Comparison of ENCODE assay signal across 11 cellular contexts in the genomic region with DNA sequence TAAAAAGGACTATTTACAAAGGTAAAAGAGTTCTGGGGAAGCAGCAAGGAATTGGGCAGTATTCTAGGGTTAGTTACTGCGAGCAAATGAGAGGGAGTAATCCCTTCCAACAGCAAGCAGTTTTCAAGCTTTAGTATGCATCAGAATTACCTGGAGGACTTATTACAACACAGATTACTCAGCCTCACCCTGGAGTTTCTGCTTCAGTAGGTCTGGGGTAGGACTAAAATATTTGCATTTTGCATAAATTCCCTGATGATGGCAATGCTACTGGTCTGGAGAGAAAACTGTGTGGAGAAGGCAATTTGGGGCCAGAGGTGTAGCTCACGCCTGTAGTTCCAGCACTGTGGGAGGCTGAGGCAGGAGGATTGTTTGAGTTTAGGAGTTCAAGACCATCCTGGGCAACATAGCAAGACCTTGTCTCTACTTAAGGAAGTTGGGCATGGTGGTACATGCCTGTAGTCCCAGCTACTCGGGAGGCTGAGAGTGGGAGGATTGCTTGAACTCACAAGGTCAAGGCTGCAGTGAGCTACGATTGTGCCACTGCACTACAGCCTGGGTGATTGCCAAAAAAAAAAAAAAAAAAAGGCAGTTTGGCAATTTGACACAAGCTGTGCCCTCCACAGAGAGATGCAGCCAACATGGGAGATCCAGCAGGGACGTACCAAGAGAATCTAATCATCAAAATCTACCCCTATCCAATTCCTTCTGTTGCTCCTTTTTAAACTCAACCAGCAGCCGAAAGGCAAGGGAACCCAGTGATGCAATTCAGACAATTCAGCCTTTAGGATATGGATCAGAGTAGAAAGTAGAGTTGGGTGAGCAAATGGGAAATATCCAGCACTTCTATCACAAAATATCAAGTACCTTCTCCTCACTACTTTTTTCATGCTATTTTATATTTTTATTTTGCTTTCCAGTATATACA. TPM values are rescaled to one million over a fixed set of nuclear protein-coding genes. Genes with fewer than 3 reads are reported as not detected.
DNase-seq lines count a peak whose midpoint lies in the region; ATAC-seq, FAIRE-seq and TF ChIP-seq lines count a peak whose summit lies in the region.
"Had no signal": no experiment of that assay in that cellular context is flagged by ENCODE, and none has a peak within 500 bp of the region (broad histone marks: within the 10 kb centered on the region; RNA-seq: fewer than 3 reads in every experiment).

No MANE protein-coding gene starts in this region.

- H3K27me3 ChIP-seq in OCI-LY3 (ENCODE audit: low read depth, low read length) (no peaks in the 10 kb centered on the region), bronchial epithelial cell (ENCODE audit: control insufficient read depth, insufficient read depth, low read length) (no peaks in the 10 kb centered on the region)
- H3K27me3 ChIP-seq: BE2C had no signal

- ATAC-seq in stimulated activated naive CD8-positive, alpha-beta T cell treated with anti-CD3 and anti-CD28 coated beads, Interleukin-15, amount 100 ng/mL, for 72 hours = peak; percentile 27
- no peak for ATAC-seq in GM21515 (IDR thresholded peaks at IDR 0.05; ENCODE audit: unreplicated experiment)

- peaks cover 82% of the 10 kb centered on the region for H3K4me1 ChIP-seq in OCI-LY3 (ENCODE audit: low read length)
- H3K4me1 ChIP-seq: BE2C had no signal

- H3K4me2 ChIP-seq in OCI-LY3 (ENCODE audit: low read length) = peak overlapping the region; percentile 59

- peaks cover 2% of the 10 kb centered on the region for H3K36me3 Mint-ChIP-seq in activated CD4-positive, alpha-beta T cell treated with anti-CD3 and anti-CD28 coated beads, Interleukin-2, amount 10 ng/mL, durations not matched to agents 7 days and 5 days (ENCODE audit: low read depth)

- no peaks in the 10 kb centered on the region for H4K20me1 ChIP-seq in OCI-LY3 (ENCODE audit: insufficient read depth, low read length)

- H3K9ac ChIP-seq in OCI-LY3 (ENCODE audit: low read length) = peak overlapping the region; percentile 65

- peak overlapping the region; percentile 82 for H3K27ac Mint-ChIP-seq in activated CD4-positive, alpha-beta T cell treated with anti-CD3 and anti-CD28 coated beads, Interleukin-2, amount 10 ng/mL, durations not matched to agents 7 days and 5 days
- peak overlapping the region; percentile 100 for H3K27ac Mint-ChIP-seq in stimulated activated naive CD8-positive, alpha-beta T cell treated with anti-CD3 and anti-CD28 coated beads, Interleukin-15, amount 100 ng/mL, for 72 hours

- peaks cover 3% of the 10 kb centered on the region for H3K9me3 Mint-ChIP-seq in activated CD4-positive, alpha-beta T cell treated with anti-CD3 and anti-CD28 coated beads, Interleukin-2, amount 10 ng/mL, durations not matched to agents 7 days and 5 days
- no peaks in the 10 kb centered on the region for H3K9me3 Mint-ChIP-seq in stimulated activated naive CD8-positive, alpha-beta T cell treated with anti-CD3 and anti-CD28 coated beads, Interleukin-15, amount 100 ng/mL, for 72 hours
- H3K9me3 Mint-ChIP-seq: neural crest cell had no signal

- CTCF ChIA-PET in activated CD4-positive, alpha-beta T cell treated with anti-CD3 and anti-CD28 coated beads, Interleukin-2, amount 10 ng/mL, durations not matched to agents 7 days and 5 days (lab: Charles Lee) = no interaction called here

- TF ChIP-seq CTCF in OCI-LY3 (IDR thresholded peaks at IDR 0.05; ENCODE audit: low read depth, low read length) (no peak), bronchial epithelial cell (IDR thresholded peaks at IDR 0.05; ENCODE audit: insufficient read depth, low read length, severe bottlenecking) (no peak)

- H3K27me3 Mint-ChIP-seq in activated CD4-positive, alpha-beta T cell treated with anti-CD3 and anti-CD28 coated beads, Interleukin-2, amount 10 ng/mL, durations not matched to agents 7 days and 5 days = no peaks in the 10 kb centered on the region
- no peaks in the 10 kb centered on the region for H3K27me3 Mint-ChIP-seq in stimulated activated naive CD8-positive, alpha-beta T cell treated with anti-CD3 and anti-CD28 coated beads, Interleukin-15, amount 100 ng/mL, for 72 hours

- H3K36me3 ChIP-seq in OCI-LY3 (replicated peaks; ENCODE audit: low read depth, low read length) = no peaks in the 10 kb centered on the region
- no peaks in the 10 kb centered on the region for H3K36me3 ChIP-seq in bronchial epithelial cell (ENCODE audit: control insufficient read depth, insufficient read depth, low read length)
- H3K36me3 ChIP-seq: BE2C had no signal

- H3K4me3 ChIP-seq in OCI-LY3 (ENCODE audit: low read length) (peak overlapping the region; percentile 24), bronchial epithelial cell (ENCODE audit: low read depth, low read length) (no peak overlapping the region)

- H3K9me3 ChIP-seq in OCI-LY3 (ENCODE audit: insufficient read depth, low read length) = no peaks in the 10 kb centered on the region
- H3K9me3 ChIP-seq: BE2C had no signal

- no peak for DNase-seq in activated CD4-positive, alpha-beta T cell treated with anti-CD3 and anti-CD28 coated beads, Interleukin-2, amount 10 ng/mL, durations not matched to agents 7 days and 5 days
- no peak for DNase-seq in activated CD4-positive, alpha-beta T cell treated with anti-CD3 and anti-CD28 coated beads for 1 hour
- DNase-seq in bronchial epithelial cell (ENCODE audit: low read depth) (peak; percentile 80), NCI-H82 (lab: John Stamatoyannopoulos, UW) (no peak), GOT3 (lab: John Stamatoyannopoulos, UW) (no peak)
- DNase-seq in stimulated activated naive CD8-positive, alpha-beta T cell treated with anti-CD3 and anti-CD28 coated beads, Interleukin-15, amount 100 ng/mL, for 72 hours = peak; percentile 31 to 36
- DNase-seq: BE2C, NCI-H187 had no signal

- H3K4me3 Mint-ChIP-seq in activated CD4-positive, alpha-beta T cell treated with anti-CD3 and anti-CD28 coated beads, Interleukin-2, amount 10 ng/mL, durations not matched to agents 7 days and 5 days = no peak overlapping the region
- peak overlapping the region; percentile 66 to 77 for H3K4me3 Mint-ChIP-seq in stimulated activated naive CD8-positive, alpha-beta T cell treated with anti-CD3 and anti-CD28 coated beads, Interleukin-15, amount 100 ng/mL, for 72 hours
- H3K4me3 Mint-ChIP-seq: neural crest cell had no signal

- peak overlapping the region; percentile 94 for H3K27ac ChIP-seq in OCI-LY3 (ENCODE audit: low read length)

- POLR2A ChIA-PET in activated CD4-positive, alpha-beta T cell treated with anti-CD3 and anti-CD28 coated beads, Interleukin-2, amount 10 ng/mL, durations not matched to agents 7 days and 5 days (lab: Charles Lee) = interaction anchor here (1.1 kb wide), 1 partner anchor 526 kb away, joined by 4 read pairs; the partner anchor contains the start of gene GABPB1

- H3K79me2 ChIP-seq in OCI-LY3 (ENCODE audit: low read length) = no peaks in the 10 kb centered on the region

- peaks cover 84% of the 10 kb centered on the region for H3K4me1 Mint-ChIP-seq in activated CD4-positive, alpha-beta T cell treated with anti-CD3 and anti-CD28 coated beads, Interleukin-2, amount 10 ng/mL, durations not matched to agents 7 days and 5 days
- peaks cover 96% of the 10 kb centered on the region for H3K4me1 Mint-ChIP-seq in stimulated activated naive CD8-positive, alpha-beta T cell treated with anti-CD3 and anti-CD28 coated beads, Interleukin-15, amount 100 ng/mL, for 72 hours

- FAIRE-seq in bronchial epithelial cell (lab: Jason Lieb, UNC) = no peak

- H2AFZ ChIP-seq in OCI-LY3 (ENCODE audit: low read depth, low read length) = no peak overlapping the region

RNA-seq across cellular contexts. Expression of gene AP4E1, which starts 27.1 kb away (rescaled TPM):
- total RNA-seq in activated CD4-positive, alpha-beta T cell treated with anti-CD3 and anti-CD28 coated beads, Interleukin-2, amount 10 ng/mL, durations not matched to agents 7 days and 5 days = 10 to 100 TPM; 12.7 to 14.1 TPM
- 18.2 and 18.6 TPM in 2 replicates for total RNA-seq in bronchial epithelial cell

Comparison
In these comparisons a context has a peak if more than half of its experiments do, and no peak if none do; other contexts are left out.
1. DNase-seq: peak in bronchial epithelial cell (single experiment) and stimulated activated naive CD8-positive, alpha-beta T cell treated with anti-CD3 and anti-CD28 coated beads, Interleukin-15, amount 100 ng/mL, for 72 hours (2 of 2); none in activated CD4-positive, alpha-beta T cell treated with anti-CD3 and anti-CD28 coated beads, Interleukin-2, amount 10 ng/mL, durations not matched to agents 7 days and 5 days (single experiment), activated CD4-positive, alpha-beta T cell treated with anti-CD3 and anti-CD28 coated beads for 1 hour (single experiment), NCI-H82 (single experiment) and GOT3 (single experiment).